In the genomic region with DNA sequence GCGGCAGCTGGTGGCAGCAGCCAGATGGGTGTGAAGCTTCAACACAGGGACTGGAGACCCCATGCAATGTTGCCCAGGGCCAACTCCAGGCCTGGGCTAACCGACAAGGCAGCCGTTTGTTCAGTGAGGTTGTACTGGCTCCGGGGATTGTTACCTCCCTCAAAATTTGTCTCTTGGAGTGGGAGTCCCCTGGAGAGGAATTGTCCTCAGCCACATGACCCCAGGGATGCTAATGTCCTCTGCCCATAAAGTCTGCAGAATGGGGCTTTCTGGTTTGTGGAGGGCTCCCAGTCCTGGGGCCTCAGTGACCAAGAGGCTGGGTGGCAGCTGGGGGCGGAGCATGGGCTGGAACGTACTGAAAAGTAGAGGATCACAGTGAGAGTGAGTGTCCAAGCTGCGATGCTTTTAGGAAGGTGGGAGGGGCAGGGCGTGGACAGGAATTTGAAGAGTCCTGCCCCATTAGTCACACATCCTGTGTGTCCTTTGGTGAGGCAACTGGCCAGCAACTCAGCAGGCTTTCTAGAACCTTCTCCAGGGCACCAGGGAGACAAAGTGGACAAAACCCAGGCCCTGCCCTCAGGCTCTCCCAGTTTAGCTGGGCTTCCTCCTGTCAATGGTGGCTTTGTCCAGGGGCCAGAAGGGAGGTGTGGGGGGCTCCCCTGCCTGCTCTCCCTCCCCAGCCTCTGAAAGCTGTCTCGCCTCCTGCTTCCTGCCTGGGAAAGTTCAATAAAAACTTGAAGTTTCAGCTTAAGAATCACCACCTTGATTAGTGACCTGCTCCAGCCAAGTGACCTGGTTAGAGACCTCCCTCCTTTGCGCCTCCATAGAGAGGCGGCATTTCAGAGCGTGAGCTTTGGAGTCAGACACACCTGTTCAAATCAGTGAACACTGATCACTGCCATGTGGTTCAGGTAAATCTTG, we compare ENCODE assay signal across 15 cellular contexts.
DNase-seq lines count a peak whose midpoint lies in the region; ATAC-seq, FAIRE-seq and TF ChIP-seq lines count a peak whose summit lies in the region.
"Had no signal": no experiment of that assay in that cellular context is flagged by ENCODE, and none has a peak within 500 bp of the region (broad histone marks: within the 10 kb centered on the region; RNA-seq: fewer than 3 reads in every experiment).

No MANE protein-coding gene starts in this region.

- no peaks in the 10 kb centered on the region for H3K27me3 ChIP-seq in IMR-90 (ENCODE audit: control insufficient read depth, insufficient read depth, low read length)
- H3K27me3 ChIP-seq in keratinocyte (ENCODE audit: control insufficient read depth, extremely low read depth, insufficient read depth, low read length) = no peaks in the 10 kb centered on the region

- no peak for TF ChIP-seq RAD21 in IMR-90 (IDR thresholded peaks at IDR 0.05; ENCODE audit: low read length)

- peak overlapping the region; percentile 31 for H2AK9ac ChIP-seq in IMR-90 (replicated peaks; ENCODE audit: low read depth, low read length, poor library complexity)

- H4K91ac ChIP-seq in IMR-90 (ENCODE audit: insufficient read depth, low read depth, low read length) = no peak overlapping the region

- dilution Hi-C loops in IMR-90 (cut with HindIII; ENCODE audit: low sequenced_read_pairs, unreplicated experiment) (no loop called here), keratinocyte (cut with MboI; ENCODE audit: extremely low pct_ligation_motif_present, low sequenced_read_pairs) (no loop called here)

- H4K8ac ChIP-seq in IMR-90 (ENCODE audit: low read depth in 2 of 2, low read length in 2 of 2) = no peak overlapping the region

- H3K14ac ChIP-seq in IMR-90 (replicated peaks; ENCODE audit: low read depth, low read length) = no peak overlapping the region

- no peak overlapping the region for H2BK120ac ChIP-seq in IMR-90 (ENCODE audit: low read depth, low read length)

- H3K36me3 ChIP-seq in IMR-90 (ENCODE audit: control insufficient read depth, insufficient read depth, low read length) = no peaks in the 10 kb centered on the region
- H3K36me3 ChIP-seq in keratinocyte (ENCODE audit: control insufficient read depth in 2 of 2, extremely low read depth in 1 of 2, insufficient read depth in 2 of 2, low read length in 2 of 2) = no peaks in the 10 kb centered on the region
- H3K36me3 ChIP-seq: prostate gland, WERI-Rb-1 had no signal

- no peak for ATAC-seq in IMR-90 (ENCODE audit: low read depth)
- ATAC-seq in GM21423 (IDR thresholded peaks at IDR 0.05; ENCODE audit: unreplicated experiment) = no peak
- ATAC-seq in HG03565 (IDR thresholded peaks at IDR 0.05; ENCODE audit: unreplicated experiment) = no peak
- ATAC-seq: SK-N-SH treated with all-trans-retinoic acid at 6 μM for 48 hours had no signal

- no peak overlapping the region for H3K23ac ChIP-seq in IMR-90 (ENCODE audit: low read depth, low read length)

- no peak overlapping the region for H2AFZ ChIP-seq in IMR-90 (replicated peaks; ENCODE audit: low read length, poor library complexity)
- no peak overlapping the region for H2AFZ ChIP-seq in keratinocyte (ENCODE audit: control insufficient read depth, low read length)

- CTCF ChIA-PET in IMR-90 (lab: Yijun Ruan, JAX) = no interaction called here

- no peak overlapping the region for H3K9ac ChIP-seq in IMR-90 (ENCODE audit: low read depth, low read length)
- no peak overlapping the region for H3K9ac ChIP-seq in keratinocyte (ENCODE audit: control insufficient read depth, extremely low read depth, insufficient read depth, low read length)

- no peak overlapping the region for H4K5ac ChIP-seq in IMR-90 (ENCODE audit: low read depth, low read length)

- BruUV-seq in IMR-90 (replicated peaks; lab: Mats Ljungman, UMichigan) = no TSS peak

- peaks cover 53% of the 10 kb centered on the region for H3K4me1 Mint-ChIP-seq in brain
- H3K4me1 Mint-ChIP-seq: B cell had no signal

- H3K27ac ChIP-seq in IMR-90 (ENCODE audit: insufficient read depth, low read length) (no peak overlapping the region), keratinocyte (ENCODE audit: control insufficient read depth, insufficient read depth, low read length) (no peak overlapping the region)
- H3K27ac ChIP-seq: HL-60, prostate gland, WERI-Rb-1 had no signal

- no peak overlapping the region for H2BK5ac ChIP-seq in IMR-90 (ENCODE audit: low read depth, low read length, poor library complexity, severe bottlenecking)

- H3K79me2 ChIP-seq in keratinocyte (ENCODE audit: control insufficient read depth, insufficient read depth, low read length) = no peaks in the 10 kb centered on the region

- no peak overlapping the region for H3K4me3 Mint-ChIP-seq in brain
- H3K4me3 Mint-ChIP-seq: B cell had no signal

- H3K4me1 ChIP-seq in IMR-90 (ENCODE audit: control insufficient read depth, insufficient read depth, low read length) (no peaks in the 10 kb centered on the region), keratinocyte (ENCODE audit: control insufficient read depth, extremely low read depth, insufficient read depth, low read length) (no peaks in the 10 kb centered on the region)
- H3K4me1 ChIP-seq: prostate gland had no signal

- intact Hi-C loops in IMR-90 (cut with micrococcal nuclease) = no loop called here

- H3K4me3 ChIP-seq in AG10803 (ENCODE audit: low read length) = no peak overlapping the region
- H3K4me3 ChIP-seq in IMR-90 (ENCODE audit: insufficient read depth, low read depth, low read length) = no peak overlapping the region
- no peak overlapping the region for H3K4me3 ChIP-seq in keratinocyte (ENCODE audit: control insufficient read depth in 2 of 3, extremely low read depth in 1 of 3, insufficient read depth in 2 of 3, low read depth in 1 of 3, low read length in 3 of 3)
- H3K4me3 ChIP-seq: prostate gland had no signal

- no peak overlapping the region for H2BK20ac ChIP-seq in IMR-90 (ENCODE audit: low read depth, low read length)

- no peaks in the 10 kb centered on the region for H3K79me1 ChIP-seq in IMR-90 (ENCODE audit: low read depth in 1 of 2, low read length in 2 of 2)

- no peak overlapping the region for H2BK15ac ChIP-seq in IMR-90 (ENCODE audit: low read depth, low read length)

- in situ Hi-C loops in IMR-90 (cut with MboI; ENCODE audit: low sequenced_read_pairs) = no loop called here

- H3K36me3 Mint-ChIP-seq in brain = peaks cover 12% of the 10 kb centered on the region

- H3K9me1 ChIP-seq in IMR-90 (ENCODE audit: insufficient read depth, low read length) = no peaks in the 10 kb centered on the region
- H3K9me1 ChIP-seq in keratinocyte (ENCODE audit: control insufficient read depth, extremely low read depth, insufficient read depth, low read length) = no peaks in the 10 kb centered on the region

- H3K4ac ChIP-seq in IMR-90 (ENCODE audit: low read depth, low read length) = no peak overlapping the region

- no peak overlapping the region for H3K56ac ChIP-seq in IMR-90 (ENCODE audit: extremely low read depth, insufficient read depth, low read length)

- 68% methylated on average over 3 of the region's 12 CpGs; no CpG with 5 or more reads in 1 of the 2 experiments for WGBS in IMR-90 (ENCODE audit: extremely low coverage in 2 of 2, insufficient read length in 1 of 2), 2 experiments

- DNase-seq in AG10803 (ENCODE audit: low read depth) (peak; percentile 63), IMR-90 (no peak), keratinocyte (ENCODE audit: low read depth, low spot score) (peak; percentile 9), putamen (ENCODE audit: low spot score) (no peak), AG08395 (ENCODE audit: low spot score) (no peak)
- DNase-seq: activated naive CD4-positive, alpha-beta T cell; GF-D8; WERI-Rb-1 had no signal

- no peak overlapping the region for H3K4me2 ChIP-seq in IMR-90 (ENCODE audit: low read depth, low read length)
- no peak overlapping the region for H3K4me2 ChIP-seq in keratinocyte (ENCODE audit: control insufficient read depth, extremely low read depth, insufficient read depth, low read depth, low read length)

- peaks cover 4% of the 10 kb centered on the region for H3K27me3 Mint-ChIP-seq in brain

- H3K27ac Mint-ChIP-seq in brain = peak overlapping the region in 3 of 5 experiments; percentile 18 to 67 (median 29)
- H3K27ac Mint-ChIP-seq: B cell had no signal

- FAIRE-seq in keratinocyte (lab: Jason Lieb, UNC) = no peak

- H4K20me1 ChIP-seq in IMR-90 (ENCODE audit: insufficient read depth, low read length) (no peaks in the 10 kb centered on the region), keratinocyte (ENCODE audit: control insufficient read depth, extremely low read depth, insufficient read depth, low read length) (no peaks in the 10 kb centered on the region)

- TF ChIP-seq CTCF in AG10803 (conservative IDR thresholded peaks at IDR 0.05; ENCODE audit: low read length) (no peak), IMR-90 (conservative IDR thresholded peaks at IDR 0.05; ENCODE audit: low read depth, low read length) (no peak), brain (conservative IDR thresholded peaks at IDR 0.05) (no peak), keratinocyte (optimal IDR thresholded peaks at IDR 0.05 in 1 of 3, IDR thresholded peaks at IDR 0.05 in 1 of 3, conservative IDR thresholded peaks at IDR 0.05 in 1 of 3; ENCODE audit: extremely low read depth in 1 of 3, insufficient read depth in 2 of 3, low read length in 3 of 3) (no peak)

- TF ChIP-seq POLR2A in IMR-90 (IDR thresholded peaks at IDR 0.05; ENCODE audit: low read depth, low read length) = no peak

- H2AK5ac ChIP-seq in IMR-90 (ENCODE audit: low read depth, low read length) = no peak overlapping the region

- POLR2A ChIA-PET in IMR-90 (lab: Charles Lee; ENCODE audit: unreplicated experiment) = no interaction called here

- H3K9me3 Mint-ChIP-seq in brain = peaks cover 13 to 18% (median 16%) of the 10 kb centered on the region in 5 experiments

- no peak overlapping the region for H3K18ac ChIP-seq in IMR-90 (ENCODE audit: low read depth, low read length)

- peaks cover 8% of the 10 kb centered on the region; the same call in 1 of the 2 replicates for H3K9me3 ChIP-seq in IMR-90 (ENCODE audit: control insufficient read depth, insufficient read depth, low read length)
- H3K9me3 ChIP-seq in keratinocyte (ENCODE audit: control insufficient read depth, low read depth, low read length) = no peaks in the 10 kb centered on the region
- H3K9me3 ChIP-seq: prostate gland had no signal

TF ChIP-seq in IMR-90, 13 proteins besides CTCF, POLR2A, EP300 and RAD21 (continues in another document):
- TF ChIP-seq RCOR1 (IDR thresholded peaks at IDR 0.05; ENCODE audit: insufficient replicate concordance, low read length) (no peak), ELK1 (IDR thresholded peaks at IDR 0.05; ENCODE audit: borderline replicate concordance, low read depth, low read length) (no peak), FOS (IDR thresholded peaks at IDR 0.05; ENCODE audit: low read depth, low read length) (no peak), CHD1 (IDR thresholded peaks at IDR 0.05; ENCODE audit: low read depth, low read length) (no peak)

Comparison
In these comparisons a context has a peak if more than half of its experiments do, and no peak if none do; other contexts are left out.
1. DNase-seq: peak in AG10803 (single experiment) and keratinocyte (single experiment); none in IMR-90 (single experiment), putamen (single experiment) and AG08395 (single experiment).